ENCODE assay signal across 30 cellular contexts in the genomic region with DNA sequence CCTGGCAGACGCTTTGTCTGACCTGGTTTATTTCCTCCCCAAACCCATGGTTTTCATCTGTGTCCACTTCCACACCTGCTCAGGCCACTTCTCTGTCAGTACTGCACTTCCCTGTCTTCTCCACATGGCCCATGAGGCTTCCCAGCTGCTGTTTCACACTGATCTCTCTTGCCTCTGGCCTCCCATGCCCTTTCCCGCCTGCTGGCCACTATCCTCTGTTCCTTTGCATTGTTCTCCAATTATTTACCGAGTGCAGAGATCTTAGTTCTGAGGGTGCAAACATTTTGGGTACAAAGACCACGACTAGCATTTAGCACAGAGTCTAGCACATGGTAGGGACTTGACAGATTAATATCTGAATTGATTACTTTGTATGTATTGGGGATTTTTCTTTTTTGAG.
"Had no signal": no experiment of that assay in that cellular context is flagged by ENCODE, and none has a peak within 500 bp of the region (broad histone marks: within the 10 kb centered on the region; RNA-seq: fewer than 3 reads in every experiment).

No MANE protein-coding gene starts in this region.

- H3K36me3 ChIP-seq: left lung, lower lobe of right lung, ovary, prostate gland, stomach, thyroid gland, transverse colon, upper lobe of right lung had no signal

- H3K27me3 ChIP-seq: left lung, ovary, stomach, testis, thyroid gland, transverse colon, upper lobe of right lung had no signal

- FAIRE-seq: islet of Langerhans, kidney, urothelium cell line had no signal

- H3K9me3 ChIP-seq: left lung, lower lobe of right lung, mucosa of descending colon, ovary, prostate gland, stomach, testis, thyroid gland, transverse colon, upper lobe of right lung had no signal

- DNase-seq: hippocampal formation; immature natural killer cell; kidney; left colon; left lung; lower lobe of right lung; mammary epithelial cell; mesenchymal stem cell; midbrain; mucosa of descending colon; naive thymus-derived CD4-positive, alpha-beta T cell; ovary; retina; right cardiac atrium; stimulated activated CD4-positive, alpha-beta T cell treated with anti-CD3 and anti-CD28 coated beads, Interleukin-1b, Interleukin-23, amount 100 ng/mL, for 48 hours; stimulated activated CD4-positive, alpha-beta T cell treated with anti-CD3 and anti-CD28 coated beads, Interleukin-2, amount 100 ng/mL, for 48 hours; stimulated activated CD4-positive, alpha-beta T cell treated with anti-CD3 and anti-CD28 coated beads, Interleukin-4, amount 100 ng/mL, for 4 hours; stimulated activated CD8-positive, alpha-beta memory T cell treated with anti-CD3 and anti-CD28 coated beads, Interleukin-4, amount 100 ng/mL, for 48 hours; stimulated activated naive CD8-positive, alpha-beta T cell treated with anti-CD3 and anti-CD28 coated beads, Interleukin-15, Interleukin-2, amounts not matched to agents 100 U/mL and 50 U/mL, for 24 hours; stomach; testis; thyroid gland; transverse colon; upper lobe of right lung had no signal

- ATAC-seq: left colon; left lung; lower lobe of right lung; mucosa of descending colon; naive thymus-derived CD4-positive, alpha-beta T cell; natural killer cell treated with Interleukin-12 subunit alpha and Interleukin-12 subunit beta and Interleukin-15 and Interleukin-18, amount 100 ng/mL, for 72 hours; right cardiac atrium; stimulated activated memory B cell treated with anti-CD40 and anti-IgM and Interleukin-4, amounts not matched to agents 10 μg/mL and 1 μg/mL and 100 μg/mL, for 72 hours; stimulated activated naive CD8-positive, alpha-beta T cell treated with anti-CD3 and anti-CD28 coated beads, Interleukin-15, Interleukin-2, amounts not matched to agents 100 U/mL and 50 U/mL, for 24 hours; upper lobe of right lung had no signal

- H3K27ac ChIP-seq: left lung, lower lobe of right lung, ovary, prostate gland, stomach, testis, thyroid gland, transverse colon, upper lobe of right lung had no signal

- H3K4me3 ChIP-seq: left lung, lower lobe of right lung, mucosa of descending colon, ovary, prostate gland, smooth muscle cell, stomach, testis, thyroid gland, transverse colon, upper lobe of right lung had no signal

- H3K4me1 ChIP-seq: left lung, lower lobe of right lung, prostate gland, stomach, testis, thyroid gland, upper lobe of right lung had no signal

- H3K4me2 ChIP-seq: smooth muscle cell had no signal
